In genomic region chr17:82599674-82600661, GRCh38 we compare ENCODE assay signal across 2 cellular contexts.
TF ChIP-seq lines count a peak whose summit lies in the region.

No MANE protein-coding gene starts in this region.

TF ChIP-seq in HEK293, 187 proteins besides CTCF, POLR2A, EP300 and RAD21:
- TF ChIP-seq ZNF311 (tag by site-specific recombination; IDR thresholded peaks at IDR 0.05; ENCODE audit: borderline replicate concordance), result no peak
- TF ChIP-seq ZNF654 (tag by site-specific recombination; IDR thresholded peaks at IDR 0.05; ENCODE audit: low read depth), result no peak
- no peak for TF ChIP-seq ZNF274 (IDR thresholded peaks at IDR 0.05; ENCODE audit: low read length)
- TF ChIP-seq ZNF274 (tag by site-specific recombination; IDR thresholded peaks at IDR 0.05; ENCODE audit: borderline replicate concordance), result no peak
- no peak for TF ChIP-seq KLF16 (tag by site-specific recombination; IDR thresholded peaks at IDR 0.05)
- peak; percentile 83 for TF ChIP-seq GLIS1 (tag by site-specific recombination; IDR thresholded peaks at IDR 0.05)
- TF ChIP-seq BCL11B (tag by site-specific recombination; IDR thresholded peaks at IDR 0.05; ENCODE audit: low read depth), result no peak
- TF ChIP-seq ZBTB21 (tag by site-specific recombination; IDR thresholded peaks at IDR 0.05), result no peak
- TF ChIP-seq ZNF394 (tag by site-specific recombination; IDR thresholded peaks at IDR 0.05; ENCODE audit: borderline replicate concordance), result no peak
- TF ChIP-seq ZNF580 (tag by site-specific recombination; IDR thresholded peaks at IDR 0.05), result no peak
- TF ChIP-seq EGR2 (tag by site-specific recombination; IDR thresholded peaks at IDR 0.05; ENCODE audit: low read depth), result peak; percentile 23; the same call in 1 of the 2 replicates
- TF ChIP-seq ZNF10 (tag by site-specific recombination; IDR thresholded peaks at IDR 0.05), result peak; percentile 100
- TF ChIP-seq ZNF48 (tag by site-specific recombination; IDR thresholded peaks at IDR 0.05), result no peak
- TF ChIP-seq FEZF1 (tag by site-specific recombination; IDR thresholded peaks at IDR 0.05), result no peak
- TF ChIP-seq ZNF423 (tag by site-specific recombination; IDR thresholded peaks at IDR 0.05), result no peak
- no peak for TF ChIP-seq ZNF610 (tag by site-specific recombination; IDR thresholded peaks at IDR 0.05; ENCODE audit: borderline replicate concordance)
- TF ChIP-seq TSHZ1 (tag by site-specific recombination; IDR thresholded peaks at IDR 0.05; ENCODE audit: borderline replicate concordance), result no peak
- TF ChIP-seq KLF1 (tag by site-specific recombination; IDR thresholded peaks at IDR 0.05), result peak; percentile 78
- TF ChIP-seq ZNF521 (tag by site-specific recombination; IDR thresholded peaks at IDR 0.05), result no peak
- no peak for TF ChIP-seq ZNF112 (tag by site-specific recombination; IDR thresholded peaks at IDR 0.05)
- no peak for TF ChIP-seq ZNF214 (tag by site-specific recombination; IDR thresholded peaks at IDR 0.05; ENCODE audit: borderline replicate concordance)
- no peak for TF ChIP-seq ZNF677 (tag by site-specific recombination; IDR thresholded peaks at IDR 0.05)
- no peak for TF ChIP-seq ZNF341 (tag by site-specific recombination; IDR thresholded peaks at IDR 0.05; ENCODE audit: low read depth)
- peak; percentile 47; the same call in 1 of the 2 replicates for TF ChIP-seq GLIS2 (tag by site-specific recombination; IDR thresholded peaks at IDR 0.05)
- no peak for TF ChIP-seq ELK4 (IDR thresholded peaks at IDR 0.05; ENCODE audit: borderline replicate concordance, low read depth, low read length)
- TF ChIP-seq ZNF791 (tag by site-specific recombination; IDR thresholded peaks at IDR 0.05), result no peak
- no peak for TF ChIP-seq HOXD13 (CRISPR knock-in tag; IDR thresholded peaks at IDR 0.05; ENCODE audit: borderline replicate concordance)

TF ChIP-seq in H1, 55 proteins besides CTCF, POLR2A, EP300 and RAD21:
- TF ChIP-seq TBP (IDR thresholded peaks at IDR 0.05; ENCODE audit: low read depth, low read length) (no peak), BACH1 (IDR thresholded peaks at IDR 0.05; ENCODE audit: low read length) (no peak), HDAC2 (IDR thresholded peaks at IDR 0.05; ENCODE audit: borderline replicate concordance in 1 of 2, low read depth in 2 of 2, low read length in 2 of 2) (no peak)
